In the genomic region with DNA sequence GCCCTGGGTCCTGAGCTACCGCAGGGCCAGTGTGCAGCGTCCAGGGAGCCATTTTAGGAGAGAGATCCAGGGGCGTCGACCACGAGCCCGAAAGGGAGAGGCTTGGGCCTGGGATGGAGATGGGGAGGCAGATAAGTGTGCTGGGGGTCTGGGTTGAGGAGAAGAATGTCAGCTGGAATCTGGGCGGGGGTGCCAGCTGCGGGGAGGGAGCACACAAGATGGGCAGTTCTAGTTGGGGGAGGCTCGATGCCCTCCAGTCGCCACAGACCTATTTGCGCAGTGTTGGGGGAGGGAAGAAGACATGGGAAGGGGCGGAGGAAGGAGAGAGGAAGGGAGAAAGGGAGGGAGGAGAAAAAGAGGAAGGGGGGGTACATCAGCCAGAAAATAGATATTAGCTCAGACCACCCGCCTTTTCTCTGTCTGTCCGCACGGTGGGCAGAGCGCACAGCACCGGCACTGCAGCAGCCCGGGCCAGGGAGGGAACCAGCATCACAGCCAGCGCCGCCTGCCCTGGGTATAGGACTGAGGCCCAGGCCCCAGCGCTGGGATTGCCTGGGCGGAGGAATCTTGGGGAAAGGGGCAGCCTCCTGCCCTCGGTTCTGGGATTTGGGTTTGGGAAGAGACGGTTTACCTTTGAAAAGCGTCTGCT, we compare ENCODE assay signal across 1 cellular context.
A peak's percentile ranks its signal among the peaks of the same experiment; 100 is the strongest.
TF ChIP-seq lines count a peak whose summit lies in the region.

No MANE protein-coding gene starts in this region.

TF ChIP-seq in H1, 55 proteins besides CTCF, POLR2A, EP300 and RAD21:
- TF ChIP-seq SUZ12 (IDR thresholded peaks at IDR 0.05; ENCODE audit: low read length) (peak; percentile 68), EZH2 (IDR thresholded peaks at IDR 0.05; ENCODE audit: low read depth, low read length, severe bottlenecking) (peak; percentile 78), RNF2 (IDR thresholded peaks at IDR 0.05; ENCODE audit: borderline replicate concordance, low read depth, low read length, missing control alignments, poor library complexity, severe bottlenecking) (peak; percentile 63), YY1 (IDR thresholded peaks at IDR 0.05; ENCODE audit: low read depth, low read length) (0 out of 2 replicates have a peak, but pooled peaks have one; percentile 52), NRF1 (IDR thresholded peaks at IDR 0.05; ENCODE audit: low read depth, low read length) (no peak), JUND (IDR thresholded peaks at IDR 0.05; ENCODE audit: low read length) (no peak), ASH2L (IDR thresholded peaks at IDR 0.05; ENCODE audit: low read length) (peak; percentile 62), CEBPB (IDR thresholded peaks at IDR 0.05; ENCODE audit: low read depth, low read length) (no peak), KDM1A (IDR thresholded peaks at IDR 0.05; ENCODE audit: borderline replicate concordance, low read length) (no peak), CTBP2 (IDR thresholded peaks at IDR 0.05; ENCODE audit: borderline replicate concordance, insufficient read depth, insufficient read length, low read length) (peak; percentile 61)
- TF ChIP-seq, protein P1, sequence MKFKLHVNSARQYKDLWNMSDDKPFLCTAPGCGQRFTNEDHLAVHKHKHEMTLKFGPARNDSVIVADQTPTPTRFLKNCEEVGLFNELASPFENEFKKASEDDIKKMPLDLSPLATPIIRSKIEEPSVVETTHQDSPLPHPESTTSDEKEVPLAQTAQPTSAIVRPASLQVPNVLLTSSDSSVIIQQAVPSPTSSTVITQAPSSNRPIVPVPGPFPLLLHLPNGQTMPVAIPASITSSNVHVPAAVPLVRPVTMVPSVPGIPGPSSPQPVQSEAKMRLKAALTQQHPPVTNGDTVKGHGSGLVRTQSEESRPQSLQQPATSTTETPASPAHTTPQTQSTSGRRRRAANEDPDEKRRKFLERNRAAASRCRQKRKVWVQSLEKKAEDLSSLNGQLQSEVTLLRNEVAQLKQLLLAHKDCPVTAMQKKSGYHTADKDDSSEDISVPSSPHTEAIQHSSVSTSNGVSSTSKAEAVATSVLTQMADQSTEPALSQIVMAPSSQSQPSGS (IDR thresholded peaks at IDR 0.05; ENCODE audit: low read length): no peak
